9 cellular contexts compared by ENCODE assay signal in the genomic region with DNA sequence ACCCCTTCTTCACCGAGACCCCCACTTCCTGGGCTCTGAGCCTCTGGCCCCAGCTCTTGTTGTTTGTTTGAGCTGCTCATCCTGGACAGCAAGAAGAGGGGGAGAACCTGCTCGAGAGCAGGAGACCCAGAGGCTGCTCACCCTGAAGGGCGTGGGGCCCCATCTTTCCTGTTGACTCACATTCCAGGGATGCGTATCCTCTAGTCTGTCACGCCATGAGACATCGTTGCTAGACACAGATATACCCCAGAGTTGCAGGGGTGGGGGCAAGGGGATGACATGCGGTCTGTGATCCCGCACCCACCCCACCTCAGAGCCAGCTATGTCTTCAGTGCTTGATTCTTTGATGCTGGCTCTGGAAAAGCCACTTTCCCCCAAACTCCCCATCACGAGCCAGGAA. TPM values are rescaled to one million over a fixed set of nuclear protein-coding genes. Genes with fewer than 3 reads are reported as not detected.
A peak's percentile ranks its signal among the peaks of the same experiment; 100 is the strongest.
DNase-seq lines count a peak whose midpoint lies in the region; ATAC-seq and TF ChIP-seq lines count a peak whose summit lies in the region.
"Had no signal": no experiment of that assay in that cellular context is flagged by ENCODE, and none has a peak within 500 bp of the region (broad histone marks: within the 10 kb centered on the region; RNA-seq: fewer than 3 reads in every experiment).

No MANE protein-coding gene starts in this region.

- no peaks in the 10 kb centered on the region for H3K27me3 ChIP-seq in GM23338 (ENCODE audit: insufficient read depth)
- H3K27me3 ChIP-seq: cardiac muscle cell had no signal

- no peak for TF ChIP-seq CTCF in GM23338 (conservative IDR thresholded peaks at IDR 0.05; ENCODE audit: low read depth in 2 of 2)
- TF ChIP-seq CTCF in fibroblast of pulmonary artery (IDR thresholded peaks at IDR 0.05; ENCODE audit: low read length, missing control alignments), result no peak

- H3K27ac ChIP-seq in GM23338 (ENCODE audit: low read depth), result 0 out of 2 replicates have a peak overlapping the region, but pooled peaks have one; percentile 76
- H3K27ac ChIP-seq: cardiac muscle cell had no signal

- H3K4me2 ChIP-seq in GM23338, result no peak overlapping the region

- no peaks in the 10 kb centered on the region for H3K79me2 ChIP-seq in GM23338 (replicated peaks; ENCODE audit: insufficient read depth)

- no peaks in the 10 kb centered on the region; the same call in 1 of the 2 replicates for H3K4me1 ChIP-seq in GM23338 (ENCODE audit: insufficient read depth)

- peaks cover 4% of the 10 kb centered on the region; the same call in 1 of the 2 replicates for H3F3A ChIP-seq in GM23338 (replicated peaks; ENCODE audit: low read depth)

- peaks cover 5% of the 10 kb centered on the region for H3K4me1 Mint-ChIP-seq in GM23338
- H3K4me1 Mint-ChIP-seq in stimulated activated effector memory CD8-positive, alpha-beta T cell treated with anti-CD3 and anti-CD28 coated beads, Interleukin-12 subunit alpha, Interleukin-12 subunit beta, amount 100 ng/mL, for 72 hours, result peaks cover 27% of the 10 kb centered on the region
- H3K4me1 Mint-ChIP-seq in activated T-cell treated with anti-CD3 and anti-CD28 coated beads, Interleukin-2, amount 50 U/mL, for 4 hours (ENCODE audit: low read depth), result peaks cover 9% of the 10 kb centered on the region

- no peaks in the 10 kb centered on the region for H3K9me3 Mint-ChIP-seq in GM23338
- H3K9me3 Mint-ChIP-seq in stimulated activated effector memory CD8-positive, alpha-beta T cell treated with anti-CD3 and anti-CD28 coated beads, Interleukin-12 subunit alpha, Interleukin-12 subunit beta, amount 100 ng/mL, for 72 hours, result no peaks in the 10 kb centered on the region
- H3K9me3 Mint-ChIP-seq in activated T-cell treated with anti-CD3 and anti-CD28 coated beads, Interleukin-2, amount 50 U/mL, for 4 hours, result no peaks in the 10 kb centered on the region

- H3K9me2 ChIP-seq in GM23338 (ENCODE audit: insufficient read depth), result no peaks in the 10 kb centered on the region

- peaks cover 7% of the 10 kb centered on the region for H3K36me3 ChIP-seq in GM23338 (ENCODE audit: insufficient read depth)

- peaks cover 31% of the 10 kb centered on the region for H3K36me3 Mint-ChIP-seq in GM23338 (ENCODE audit: low read depth)
- H3K36me3 Mint-ChIP-seq in stimulated activated effector memory CD8-positive, alpha-beta T cell treated with anti-CD3 and anti-CD28 coated beads, Interleukin-12 subunit alpha, Interleukin-12 subunit beta, amount 100 ng/mL, for 72 hours, result peaks cover 70% of the 10 kb centered on the region
- H3K36me3 Mint-ChIP-seq in activated T-cell treated with anti-CD3 and anti-CD28 coated beads, Interleukin-2, amount 50 U/mL, for 4 hours (ENCODE audit: insufficient read depth), result peaks cover 11% of the 10 kb centered on the region

- H3K4me3 ChIP-seq in GM23338, result no peak overlapping the region
- no peak overlapping the region for H3K4me3 ChIP-seq in fibroblast of pulmonary artery (replicated peaks; ENCODE audit: low read depth, low read length)
- H3K4me3 ChIP-seq: cardiac muscle cell had no signal

- DNase-seq in GM23338 (ENCODE audit: low spot score) (no peak), T1000 (lab: John Stamatoyannopoulos, UW) (peak; percentile 65), fibroblast of pulmonary artery (ENCODE audit: low read depth) (peak; percentile 61), NCI-H69 (lab: John Stamatoyannopoulos, UW) (no peak), NCI-H1417 (lab: John Stamatoyannopoulos, UW) (no peak), SIG-M5 (lab: John Stamatoyannopoulos, UW) (no peak)
- DNase-seq in stimulated activated effector memory CD8-positive, alpha-beta T cell treated with anti-CD3 and anti-CD28 coated beads, Interleukin-12 subunit alpha, Interleukin-12 subunit beta, amount 100 ng/mL, for 72 hours (ENCODE audit: low spot score in 2 of 2), result no peak
- no peak for DNase-seq in activated T-cell treated with anti-CD3 and anti-CD28 coated beads, Interleukin-2, amount 50 U/mL, for 4 hours

- H3K4me3 Mint-ChIP-seq in GM23338, result no peak overlapping the region
- H3K4me3 Mint-ChIP-seq in stimulated activated effector memory CD8-positive, alpha-beta T cell treated with anti-CD3 and anti-CD28 coated beads, Interleukin-12 subunit alpha, Interleukin-12 subunit beta, amount 100 ng/mL, for 72 hours, result no peak overlapping the region
- H3K4me3 Mint-ChIP-seq in activated T-cell treated with anti-CD3 and anti-CD28 coated beads, Interleukin-2, amount 50 U/mL, for 4 hours, result no peak overlapping the region

- no peak overlapping the region; the same call in 1 of the 2 replicates for H3K27ac Mint-ChIP-seq in GM23338
- H3K27ac Mint-ChIP-seq in stimulated activated effector memory CD8-positive, alpha-beta T cell treated with anti-CD3 and anti-CD28 coated beads, Interleukin-12 subunit alpha, Interleukin-12 subunit beta, amount 100 ng/mL, for 72 hours, result peak overlapping the region; percentile 63

- H3K27me3 Mint-ChIP-seq in GM23338 (ENCODE audit: insufficient read depth, low read depth, poor library complexity), result peaks cover 8% of the 10 kb centered on the region
- no peaks in the 10 kb centered on the region for H3K27me3 Mint-ChIP-seq in activated T-cell treated with anti-CD3 and anti-CD28 coated beads, Interleukin-2, amount 50 U/mL, for 4 hours (ENCODE audit: low read depth)

- ATAC-seq in GM23338, result no peak
- ATAC-seq in stimulated activated effector memory CD8-positive, alpha-beta T cell treated with anti-CD3 and anti-CD28 coated beads, Interleukin-12 subunit alpha, Interleukin-12 subunit beta, amount 100 ng/mL, for 72 hours, result no peak
- no peak for ATAC-seq in activated T-cell treated with anti-CD3 and anti-CD28 coated beads, Interleukin-2, amount 50 U/mL, for 4 hours

- no peak overlapping the region for H2AFZ ChIP-seq in GM23338

- no peaks in the 10 kb centered on the region; the same call in 1 of the 2 replicates for H4K20me1 ChIP-seq in GM23338 (replicated peaks; ENCODE audit: insufficient read depth)

TF ChIP-seq in GM23338, 12 proteins besides CTCF, POLR2A, EP300 and RAD21 (continues in another document):
- TF ChIP-seq, protein P1, sequence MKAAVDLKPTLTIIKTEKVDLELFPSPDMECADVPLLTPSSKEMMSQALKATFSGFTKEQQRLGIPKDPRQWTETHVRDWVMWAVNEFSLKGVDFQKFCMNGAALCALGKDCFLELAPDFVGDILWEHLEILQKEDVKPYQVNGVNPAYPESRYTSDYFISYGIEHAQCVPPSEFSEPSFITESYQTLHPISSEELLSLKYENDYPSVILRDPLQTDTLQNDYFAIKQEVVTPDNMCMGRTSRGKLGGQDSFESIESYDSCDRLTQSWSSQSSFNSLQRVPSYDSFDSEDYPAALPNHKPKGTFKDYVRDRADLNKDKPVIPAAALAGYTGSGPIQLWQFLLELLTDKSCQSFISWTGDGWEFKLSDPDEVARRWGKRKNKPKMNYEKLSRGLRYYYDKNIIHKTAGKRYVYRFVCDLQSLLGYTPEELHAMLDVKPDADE (IDR thresholded peaks at IDR 0.05), result no peak

RNA-seq across cellular contexts. Expression of a gene that starts 5.7 kb away (rescaled TPM):
- total RNA-seq in GM23338 (2014; rRNA removed; shearing (Covaris generic)), result 3.4 and 6.0 TPM in 2 replicates
- 1.1 and 2.0 TPM in 2 replicates for polyA plus RNA-seq in GM23338 (2016; fragmentation: Nextera tagmentation; extraction: Ambion mirVana)
- total RNA-seq in activated T-cell treated with anti-CD3 and anti-CD28 coated beads, Interleukin-2, amount 50 U/mL, for 4 hours, result 1 to 10 TPM; 1.1 to 1.9 (median 1.6) TPM

RNA-seq across cellular contexts. Expression of a gene that starts 13.2 kb away (rescaled TPM):
- total RNA-seq in GM23338 (2014; rRNA removed; shearing (Covaris generic)), result 21.7 and 24.9 TPM in 2 replicates
- 25.9 and 26.1 TPM in 2 replicates for polyA plus RNA-seq in GM23338 (2016; fragmentation: Nextera tagmentation; extraction: Ambion mirVana)
- total RNA-seq in activated T-cell treated with anti-CD3 and anti-CD28 coated beads, Interleukin-2, amount 50 U/mL, for 4 hours, result 10 to 100 TPM; 65.2 to 75.2 (median 67.2) TPM

RNA-seq across cellular contexts. Expression of a gene that starts 15.2 kb away (rescaled TPM):
- 6.4 and 7.5 TPM in 2 replicates for total RNA-seq in GM23338 (2014; rRNA removed; shearing (Covaris generic))
- 7.6 and 9.6 TPM in 2 replicates for polyA plus RNA-seq in GM23338 (2016; fragmentation: Nextera tagmentation; extraction: Ambion mirVana)
- 1 to 10 TPM; 3.2 to 6.6 (median 4.9) TPM for total RNA-seq in activated T-cell treated with anti-CD3 and anti-CD28 coated beads, Interleukin-2, amount 50 U/mL, for 4 hours

RNA-seq across cellular contexts. Expression of a gene that starts 36.9 kb away (rescaled TPM):
- total RNA-seq in GM23338 (2014; rRNA removed; shearing (Covaris generic)), result 1.2 TPM in 1 of 2 replicates, not detected in the other
- 1.7 and 2.7 TPM in 2 replicates for polyA plus RNA-seq in GM23338 (2016; fragmentation: Nextera tagmentation; extraction: Ambion mirVana)
- under 1 TPM; 0.37 to 0.51 (median 0.38) TPM for total RNA-seq in activated T-cell treated with anti-CD3 and anti-CD28 coated beads, Interleukin-2, amount 50 U/mL, for 4 hours

RNA-seq across cellular contexts. Expression of a gene that starts 39.1 kb away (rescaled TPM):
- 12.5 and 20.6 TPM in 2 replicates for total RNA-seq in GM23338 (2014; rRNA removed; shearing (Covaris generic))
- 8.9 and 10.1 TPM in 2 replicates for polyA plus RNA-seq in GM23338 (2016; fragmentation: Nextera tagmentation; extraction: Ambion mirVana)
- 10 to 100 TPM; 18.7 to 27.0 (median 20.2) TPM for total RNA-seq in activated T-cell treated with anti-CD3 and anti-CD28 coated beads, Interleukin-2, amount 50 U/mL, for 4 hours

Comparison
In these comparisons a context has a peak if more than half of its experiments do, and no peak if none do; other contexts are left out.
1. DNase-seq: peak in T1000 (single experiment) and fibroblast of pulmonary artery (single experiment); none in GM23338 (single experiment), stimulated activated effector memory CD8-positive, alpha-beta T cell treated with anti-CD3 and anti-CD28 coated beads, Interleukin-12 subunit alpha, Interleukin-12 subunit beta, amount 100 ng/mL, for 72 hours (0 of 2), NCI-H69 (single experiment), NCI-H1417 (0 of 3), SIG-M5 (single experiment) and activated T-cell treated with anti-CD3 and anti-CD28 coated beads, Interleukin-2, amount 50 U/mL, for 4 hours (single experiment).